Comparison of ENCODE assay signal across 16 cellular contexts in genomic region chr3:172043233-172043632, GRCh38. TPM values are rescaled to one million over a fixed set of nuclear protein-coding genes. Genes with fewer than 3 reads are reported as not detected.
DNase-seq lines count a peak whose midpoint lies in the region; ATAC-seq and TF ChIP-seq lines count a peak whose summit lies in the region.
"Had no signal": no experiment of that assay in that cellular context is flagged by ENCODE, and none has a peak within 500 bp of the region (broad histone marks: within the 10 kb centered on the region; RNA-seq: fewer than 3 reads in every experiment).

No MANE protein-coding gene starts in this region.

- TF ChIP-seq CTCF in CD14-positive monocyte (IDR thresholded peaks at IDR 0.05) (no peak), Panc1 (IDR thresholded peaks at IDR 0.05) (no peak), endothelial cell (IDR thresholded peaks at IDR 0.05; ENCODE audit: unreplicated experiment) (no peak), osteocyte (IDR thresholded peaks at IDR 0.05) (no peak), upper lobe of left lung (IDR thresholded peaks at IDR 0.05) (no peak), testis (IDR thresholded peaks at IDR 0.05) (no peak)
- no peak for TF ChIP-seq CTCF in CD8-positive, alpha-beta T cell (IDR thresholded peaks at IDR 0.05)

- H3K4me3 Mint-ChIP-seq in CD14-positive monocyte = peak overlapping the region in 1 of 2 donors; percentile 93
- peak overlapping the region; percentile 71 for H3K4me3 Mint-ChIP-seq in endothelial cell (ENCODE audit: unreplicated experiment)
- peak overlapping the region; percentile 53 for H3K4me3 Mint-ChIP-seq in osteocyte (ENCODE audit: unreplicated experiment)
- H3K4me3 Mint-ChIP-seq in CD8-positive, alpha-beta T cell = no peak overlapping the region
- H3K4me3 Mint-ChIP-seq: activated CD4-positive, alpha-beta T cell treated with anti-CD3 and anti-CD28 coated beads, Interleukin-2, amount 10 ng/mL, durations not matched to agents 24 days and 14 days; activated naive CD4-positive, alpha-beta T cell treated with anti-CD3 and anti-CD28 coated beads, Interleukin-2, amount 50 U/mL, for 24 hours; activated T-cell treated with anti-CD3 and anti-CD28 coated beads, Interleukin-2, amount 50 U/mL, for 24 hours had no signal

- H3K36me3 ChIP-seq in Panc1 (ENCODE audit: control insufficient read depth, insufficient read depth, low read length) (peaks cover 12% of the 10 kb centered on the region), upper lobe of left lung (no peaks in the 10 kb centered on the region), SJCRH30 (peaks cover 35% of the 10 kb centered on the region), testis (ENCODE audit: low read depth, missing control alignments) (no peaks in the 10 kb centered on the region)
- no peaks in the 10 kb centered on the region for H3K36me3 ChIP-seq in CD8-positive, alpha-beta T cell (ENCODE audit: insufficient read depth, low read length)

- H3K9me3 ChIP-seq in Panc1 (ENCODE audit: control insufficient read depth, insufficient read depth, low read depth, low read length) (no peaks in the 10 kb centered on the region), upper lobe of left lung (no peaks in the 10 kb centered on the region), SJCRH30 (replicated peaks) (no peaks in the 10 kb centered on the region), testis (no peaks in the 10 kb centered on the region)
- no peaks in the 10 kb centered on the region for H3K9me3 ChIP-seq in CD8-positive, alpha-beta T cell (ENCODE audit: low read length)

- H3K27ac Mint-ChIP-seq in CD14-positive monocyte (peak overlapping the region in 5 of 7 donors; percentile 84 to 96 (median 92)), endothelial cell (ENCODE audit: unreplicated experiment) (no peak overlapping the region), osteocyte (ENCODE audit: unreplicated experiment) (peak overlapping the region; percentile 27)
- H3K27ac Mint-ChIP-seq in CD8-positive, alpha-beta T cell = no peak overlapping the region
- H3K27ac Mint-ChIP-seq: activated CD4-positive, alpha-beta T cell treated with anti-CD3 and anti-CD28 coated beads, Interleukin-2, amount 10 ng/mL, durations not matched to agents 24 days and 14 days; activated naive CD4-positive, alpha-beta T cell treated with anti-CD3 and anti-CD28 coated beads, Interleukin-2, amount 50 U/mL, for 24 hours; activated T-cell treated with anti-CD3 and anti-CD28 coated beads, Interleukin-2, amount 50 U/mL, for 24 hours had no signal

- TF ChIP-seq POLR2A in upper lobe of left lung (IDR thresholded peaks at IDR 0.05) (no peak), testis (IDR thresholded peaks at IDR 0.05) (no peak)

- peak overlapping the region; percentile 90 to 91 for H3K4me3 ChIP-seq in Panc1 (ENCODE audit: low read depth in 2 of 2, low read length in 2 of 2)
- no peak overlapping the region for H3K4me3 ChIP-seq in CD8-positive, alpha-beta T cell (ENCODE audit: low read depth, low read length)
- no peak overlapping the region for H3K4me3 ChIP-seq in upper lobe of left lung
- H3K4me3 ChIP-seq in SJCRH30 = no peak overlapping the region
- no peak overlapping the region for H3K4me3 ChIP-seq in testis

- ATAC-seq in Panc1 (no peak), upper lobe of left lung (ENCODE audit: low FRiP score in 2 of 2) (no peak)
- no peak for ATAC-seq in CD8-positive, alpha-beta T cell

- H3K4me1 ChIP-seq in Panc1 (ENCODE audit: control insufficient read depth, insufficient read depth, low read length) = peaks cover 56% of the 10 kb centered on the region
- peaks cover 15% of the 10 kb centered on the region for H3K4me1 ChIP-seq in CD8-positive, alpha-beta T cell (ENCODE audit: insufficient read depth, low read length)
- H3K4me1 ChIP-seq in upper lobe of left lung = peaks cover 22 to 61% (median 30%) of the 10 kb centered on the region in 4 donors
- peaks cover 7% of the 10 kb centered on the region; the same call in 1 of the 2 replicates for H3K4me1 ChIP-seq in SJCRH30
- H3K4me1 ChIP-seq in testis = peaks cover 27% of the 10 kb centered on the region

- H3K27me3 Mint-ChIP-seq in CD14-positive monocyte (ENCODE audit: low read depth in 3 of 3) (no peaks in the 10 kb centered on the region), endothelial cell (ENCODE audit: unreplicated experiment) (peaks cover 7% of the 10 kb centered on the region), osteocyte (ENCODE audit: unreplicated experiment) (no peaks in the 10 kb centered on the region)
- no peaks in the 10 kb centered on the region for H3K27me3 Mint-ChIP-seq in CD8-positive, alpha-beta T cell (ENCODE audit: low read depth)
- H3K27me3 Mint-ChIP-seq: activated naive CD4-positive, alpha-beta T cell treated with anti-CD3 and anti-CD28 coated beads, Interleukin-2, amount 50 U/mL, for 24 hours; activated T-cell treated with anti-CD3 and anti-CD28 coated beads, Interleukin-2, amount 50 U/mL, for 24 hours had no signal

- H3K36me3 Mint-ChIP-seq in CD14-positive monocyte (peaks cover 3 to 20% of the 10 kb centered on the region in 2 donors), endothelial cell (ENCODE audit: low read depth, unreplicated experiment) (peaks cover 11% of the 10 kb centered on the region), osteocyte (ENCODE audit: unreplicated experiment) (peaks cover 7% of the 10 kb centered on the region)
- peaks cover 3% of the 10 kb centered on the region for H3K36me3 Mint-ChIP-seq in CD8-positive, alpha-beta T cell

- DNase-seq in CD14-positive monocyte (ENCODE audit: low spot score) = no peak
- no peak for DNase-seq in Panc1 (ENCODE audit: low read depth, low spot score)
- DNase-seq in endothelial cell (ENCODE audit: low spot score) = no peak
- DNase-seq in osteocyte (ENCODE audit: extremely low spot score, unreplicated experiment) = no peak
- no peak for DNase-seq in CD8-positive, alpha-beta T cell
- no peak for DNase-seq in upper lobe of left lung
- DNase-seq in SJCRH30 = no peak
- no peak for DNase-seq in testis
- DNase-seq: activated CD4-positive, alpha-beta T cell treated with anti-CD3 and anti-CD28 coated beads, Interleukin-2, amount 10 ng/mL, durations not matched to agents 24 days and 14 days; activated T-cell treated with anti-CD3 and anti-CD28 coated beads, Interleukin-2, amount 50 U/mL, for 24 hours; NCI-H1092; occipital lobe; SIG-M5; small intestine; T1000 had no signal

- peaks cover 66% of the 10 kb centered on the region for H3K4me1 Mint-ChIP-seq in CD14-positive monocyte
- peaks cover 47% of the 10 kb centered on the region for H3K4me1 Mint-ChIP-seq in endothelial cell (ENCODE audit: unreplicated experiment)
- peaks cover 65% of the 10 kb centered on the region for H3K4me1 Mint-ChIP-seq in osteocyte (ENCODE audit: unreplicated experiment)
- H3K4me1 Mint-ChIP-seq in CD8-positive, alpha-beta T cell (ENCODE audit: low read depth) = peaks cover 42% of the 10 kb centered on the region

- 93 to 95% methylated on average over 5 of the region's 5 CpGs for WGBS in upper lobe of left lung, 2 donors
- WGBS in testis, 2 donors = 56 to 84% methylated on average over 5 of the region's 5 CpGs

- H3K9me3 Mint-ChIP-seq in CD14-positive monocyte = peaks cover 0 to 2% (median 0%) of the 10 kb centered on the region in 7 donors
- H3K9me3 Mint-ChIP-seq in endothelial cell (ENCODE audit: unreplicated experiment) = no peaks in the 10 kb centered on the region
- H3K9me3 Mint-ChIP-seq in osteocyte (ENCODE audit: unreplicated experiment) = no peaks in the 10 kb centered on the region
- no peaks in the 10 kb centered on the region for H3K9me3 Mint-ChIP-seq in CD8-positive, alpha-beta T cell
- H3K9me3 Mint-ChIP-seq: activated CD4-positive, alpha-beta T cell treated with anti-CD3 and anti-CD28 coated beads, Interleukin-2, amount 10 ng/mL, durations not matched to agents 24 days and 14 days; activated naive CD4-positive, alpha-beta T cell treated with anti-CD3 and anti-CD28 coated beads, Interleukin-2, amount 50 U/mL, for 24 hours; activated T-cell treated with anti-CD3 and anti-CD28 coated beads, Interleukin-2, amount 50 U/mL, for 24 hours had no signal

- CTCF ChIA-PET in Panc1 (lab: Charles Lee) = no interaction called here
- CTCF ChIA-PET in CD8-positive, alpha-beta T cell (lab: Charles Lee) = interaction anchor here (1.6 to 3.4 kb wide), 3 partner anchors 8 to 299 kb away, joined by 6 to 18 read pairs (median 8); no protein-coding TSS in a partner anchor

- peak overlapping the region; percentile 97 for H3K27ac ChIP-seq in Panc1 (ENCODE audit: low read length)
- no peak overlapping the region for H3K27ac ChIP-seq in CD8-positive, alpha-beta T cell (ENCODE audit: low read depth, low read length)
- H3K27ac ChIP-seq in upper lobe of left lung = peak overlapping the region in 1 of 4 donors; percentile 99
- no peak overlapping the region for H3K27ac ChIP-seq in SJCRH30
- H3K27ac ChIP-seq in testis = no peak overlapping the region

- POLR2A ChIA-PET in Panc1 (lab: Charles Lee) = no interaction called here
- POLR2A ChIA-PET in CD8-positive, alpha-beta T cell (lab: Charles Lee) = interaction anchor here (0.6 to 1.1 kb wide), 3 partner anchors 13 to 100 kb away, joined by 3 to 4 read pairs (median 3); no protein-coding TSS in a partner anchor

- BruUV-seq in Panc1 (replicated peaks; lab: Mats Ljungman, UMichigan) = no TSS peak

- in situ Hi-C loops in Panc1 (cut with HindIII; ENCODE audit: low pct_unique_long_range_greater_than_20kb, low sequenced_read_pairs) = no loop called here

- H3K27me3 ChIP-seq in Panc1 (ENCODE audit: control insufficient read depth, insufficient read depth, low read length) = no peaks in the 10 kb centered on the region
- H3K27me3 ChIP-seq in CD8-positive, alpha-beta T cell (ENCODE audit: insufficient read depth, low read length) = no peaks in the 10 kb centered on the region
- no peaks in the 10 kb centered on the region for H3K27me3 ChIP-seq in upper lobe of left lung
- H3K27me3 ChIP-seq in SJCRH30 = no peaks in the 10 kb centered on the region
- no peaks in the 10 kb centered on the region for H3K27me3 ChIP-seq in testis

- intact Hi-C loops in CD14-positive monocyte (cut with micrococcal nuclease) (loop anchor here in 1 of 2 donors (5.0 kb wide), 1 partner anchor 64 kb away; no protein-coding TSS in a partner anchor), Panc1 (cut with micrococcal nuclease; ENCODE audit: unreplicated experiment) (loop anchor here (5.0 kb wide), 1 partner anchor 94 kb away; no protein-coding TSS in a partner anchor), testis (cut with DNase I; ENCODE audit: low total_unique reads) (no loop called here)
- intact Hi-C loops in CD8-positive, alpha-beta T cell (cut with DNase I, micrococcal nuclease) = loop anchor here (5.0 kb wide), 2 partner anchors 709 to 1686 kb away; partner anchors contain the start of genes ECT2 (in 1 of the 2) and SKIL (in 1 of the 2)

- no peak for TF ChIP-seq EP300 in upper lobe of left lung (IDR thresholded peaks at IDR 0.05)

RNA-seq across cellular contexts. Expression of gene FNDC3B, which starts 3.9 kb away (rescaled TPM):
- polyA plus RNA-seq in CD14-positive monocyte (10 to 100 TPM; 25.7 to 36.1 TPM), testis (ENCODE audit: insufficient read depth, low read depth, low replicate concordance) (24.2 TPM)
- total RNA-seq in Panc1 (2021; ENCODE audit: unreplicated experiment) (173 TPM), endothelial cell (ENCODE audit: unreplicated experiment) (204 TPM), osteocyte (224 and 240 TPM in 2 replicates), upper lobe of left lung (100 to 1,000 TPM in 5 of 6 donors, 10 to 100 TPM in 1; 73.3 to 167 (median 119) TPM), testis (10 to 100 TPM; 57.7 to 63.5 TPM)
- 49.1 TPM for polyA plus RNA-seq in Panc1 (2012; ENCODE audit: insufficient read length)
- 10 to 100 TPM; 13.2 to 14.4 TPM for total RNA-seq in CD8-positive, alpha-beta T cell
- total RNA-seq in SJCRH30 (2014; rRNA removed; shearing (Covaris generic)) = 57.2 and 62.3 TPM in 2 replicates

Comparison
In these comparisons a context has a peak if more than half of its experiments do, and no peak if none do; other contexts are left out.
1. H3K27ac Mint-ChIP-seq: peak in CD14-positive monocyte (5 of 7) and osteocyte (single experiment); none in endothelial cell (single experiment) and CD8-positive, alpha-beta T cell (single experiment).
2. H3K4me3 ChIP-seq: peak in Panc1 (2 of 2); none in CD8-positive, alpha-beta T cell (single experiment), upper lobe of left lung (0 of 4), SJCRH30 (single experiment) and testis (0 of 2).